In genomic region chr11:45663486-45664375, GRCh38 we compare ENCODE assay signal across 8 cellular contexts. TPM values are rescaled to one million over a fixed set of nuclear protein-coding genes. Genes with fewer than 3 reads are reported as not detected.
DNase-seq lines count a peak whose midpoint lies in the region; ATAC-seq and TF ChIP-seq lines count a peak whose summit lies in the region.

No MANE protein-coding gene starts in this region.

- DNase-seq in Caki2 (ENCODE audit: low read depth) (peak; percentile 16), NCI-H146 (lab: John Stamatoyannopoulos, UW) (peak; percentile 64), fibroblast of mammary gland (ENCODE audit: low read depth) (peak; percentile 36), psoas muscle (no peak), SHP77 (lab: John Stamatoyannopoulos, UW) (no peak), NCI-H226 (no peak)
- DNase-seq in stimulated activated CD4-positive, alpha-beta T cell treated with anti-CD3 and anti-CD28 coated beads, Interleukin-4, amount 100 ng/mL, for 4 hours: no peak

- H3K36me3 ChIP-seq in psoas muscle (ENCODE audit: insufficient read depth in 1 of 2, low read depth in 1 of 2): no peaks in the 10 kb centered on the region

- no peaks in the 10 kb centered on the region for H3K9me3 ChIP-seq in psoas muscle

- WGBS in psoas muscle, 3 donors: 56 to 64% (median 60%) methylated on average over 13 of the region's 13 CpGs

- H3K4me3 ChIP-seq in fibroblast of mammary gland (ENCODE audit: control insufficient read depth, low read depth, low read length): peak overlapping the region; percentile 37
- H3K4me3 ChIP-seq in psoas muscle: peak overlapping the region; percentile 80

- no peak overlapping the region for H3K27ac ChIP-seq in psoas muscle

- peak in 1 of 4 donors; percentile 53 for ATAC-seq in psoas muscle
- ATAC-seq in HG02798 (IDR thresholded peaks at IDR 0.05; ENCODE audit: poor library complexity, unreplicated experiment): no peak

- H3K4me1 ChIP-seq in psoas muscle: peaks cover 13% of the 10 kb centered on the region

- intact Hi-C loops in psoas muscle (cut with DNase I): no loop called here

- in situ Hi-C loops in Caki2 (cut with HindIII; ENCODE audit: low pct_unique_long_range_greater_than_20kb, low sequenced_read_pairs): no loop called here

- no peak for TF ChIP-seq CTCF in fibroblast of mammary gland (conservative IDR thresholded peaks at IDR 0.05; ENCODE audit: control insufficient read depth, insufficient read depth, low read depth, low read length)
- TF ChIP-seq CTCF in psoas muscle (IDR thresholded peaks at IDR 0.05): no peak

- H3K27me3 ChIP-seq in psoas muscle (ENCODE audit: insufficient read depth in 3 of 3, low read length in 2 of 3): peaks cover 0 to 62% (median 9%) of the 10 kb centered on the region in 3 donors

RNA-seq across cellular contexts. Expression of gene CHST1, which starts 1.7 kb away (rescaled TPM):
- 1.5 TPM in 1 of 2 replicates, not detected in the other for total RNA-seq in Caki2 (2014; rRNA removed; shearing (Covaris generic); ENCODE audit: low replicate concordance)
- 10 to 100 TPM in 2 of 4 donors, 1 to 10 TPM in 2; 3.2 to 21.4 (median 9.5) TPM for total RNA-seq in psoas muscle
- polyA plus RNA-seq in psoas muscle: 1 to 10 TPM; 1.2 to 5.8 (median 1.6) TPM

Comparison
In these comparisons a context has a peak if more than half of its experiments do, and no peak if none do; other contexts are left out.
1. DNase-seq: peak in Caki2 (single experiment), NCI-H146 (single experiment) and fibroblast of mammary gland (single experiment); none in psoas muscle (0 of 2), SHP77 (0 of 2), stimulated activated CD4-positive, alpha-beta T cell treated with anti-CD3 and anti-CD28 coated beads, Interleukin-4, amount 100 ng/mL, for 4 hours (0 of 2) and NCI-H226 (single experiment).